In genomic region chr10:22723343-22723779, GRCh38 we compare ENCODE assay signal across 1 cellular context.
TF ChIP-seq lines count a peak whose summit lies in the region.

No MANE protein-coding gene starts in this region.

TF ChIP-seq in GM12878, 131 proteins besides CTCF, POLR2A, EP300 and RAD21 (continued from another document and continues in another):
- TF ChIP-seq SMAD5 (IDR thresholded peaks at IDR 0.05; ENCODE audit: low read depth) (no peak), ELK1 (IDR thresholded peaks at IDR 0.05; ENCODE audit: low read depth, low read length) (no peak), KDM1A (IDR thresholded peaks at IDR 0.05; ENCODE audit: borderline replicate concordance) (no peak), KLF5 (IDR thresholded peaks at IDR 0.05; ENCODE audit: partially characterized antibody) (peak; percentile 34), E2F8 (IDR thresholded peaks at IDR 0.05; ENCODE audit: low read depth, partially characterized antibody) (no peak), STAT3 (IDR thresholded peaks at IDR 0.05; ENCODE audit: low read depth, low read length) (0 out of 2 replicates have a peak, but pooled peaks have one; percentile 59), NFXL1 (IDR thresholded peaks at IDR 0.05; ENCODE audit: borderline replicate concordance) (no peak), YY1 (IDR thresholded peaks at IDR 0.05; ENCODE audit: low read depth, low read length) (peak; percentile 21; the same call in 1 of the 2 replicates), ATF7 (IDR thresholded peaks at IDR 0.05; ENCODE audit: low read depth) (peak; percentile 77), CREM (IDR thresholded peaks at IDR 0.05; ENCODE audit: low read depth) (peak; percentile 82), PBX3 (IDR thresholded peaks at IDR 0.05; ENCODE audit: insufficient replicate concordance, low read depth, low read length) (peak; percentile 83), SPI1 (IDR thresholded peaks at IDR 0.05; ENCODE audit: borderline replicate concordance, insufficient read depth, low read depth, low read length) (peak; percentile 100), CHD2 (IDR thresholded peaks at IDR 0.05; ENCODE audit: borderline replicate concordance, low read depth, low read length) (peak; percentile 82), POLR2AphosphoS2 (IDR thresholded peaks at IDR 0.05; ENCODE audit: low read depth, low read length) (no peak), NRF1 (conservative IDR thresholded peaks at IDR 0.05; ENCODE audit: low read depth, low read length) (no peak), BACH1 (IDR thresholded peaks at IDR 0.05; ENCODE audit: borderline replicate concordance) (peak; percentile 91), RELA (IDR thresholded peaks at IDR 0.05; ENCODE audit: borderline replicate concordance, partially characterized antibody) (peak; percentile 46), SUPT20H (IDR thresholded peaks at IDR 0.05; ENCODE audit: borderline replicate concordance, control insufficient read depth, low read depth, low read length) (no peak), IRF3 (IDR thresholded peaks at IDR 0.05) (no peak), BRCA1 (IDR thresholded peaks at IDR 0.05; ENCODE audit: low read depth, low read length) (no peak), YBX1 (IDR thresholded peaks at IDR 0.05) (no peak), HCFC1 (IDR thresholded peaks at IDR 0.05; ENCODE audit: low read length) (no peak), POU2F2 (IDR thresholded peaks at IDR 0.05; ENCODE audit: borderline replicate concordance, low read depth, low read length) (peak; percentile 87; the same call in 2 of the 3 replicates), ZBED1 (IDR thresholded peaks at IDR 0.05; ENCODE audit: borderline replicate concordance) (peak; percentile 82; the same call in 1 of the 2 replicates), STAT1 (conservative IDR thresholded peaks at IDR 0.05) (no peak), TBL1XR1 (IDR thresholded peaks at IDR 0.05; ENCODE audit: low read depth, low read length) (peak; percentile 83; the same call in 1 of the 2 replicates), TAF1 (IDR thresholded peaks at IDR 0.05; ENCODE audit: borderline replicate concordance, low read depth, low read length) (peak; percentile 13; the same call in 1 of the 2 replicates), E4F1 (IDR thresholded peaks at IDR 0.05; ENCODE audit: borderline replicate concordance, partially characterized antibody) (no peak), ATF3 (IDR thresholded peaks at IDR 0.05; ENCODE audit: borderline replicate concordance, extremely low read depth, low read depth, low read length) (no peak), IRF5 (IDR thresholded peaks at IDR 0.05; ENCODE audit: borderline replicate concordance) (no peak), WRNIP1 (IDR thresholded peaks at IDR 0.05; ENCODE audit: borderline replicate concordance, low read depth, low read length) (no peak), CHD1 (IDR thresholded peaks at IDR 0.05; ENCODE audit: low read depth, low read length) (no peak), IKZF2 (IDR thresholded peaks at IDR 0.05) (peak; percentile 99), ZNF592 (IDR thresholded peaks at IDR 0.05) (no peak), RUNX3 (IDR thresholded peaks at IDR 0.05; ENCODE audit: low read length) (peak; percentile 100), PKNOX1 (IDR thresholded peaks at IDR 0.05) (peak; percentile 57; the same call in 1 of the 2 replicates), USF2 (IDR thresholded peaks at IDR 0.05; ENCODE audit: borderline replicate concordance, low read depth, low read length) (no peak), ZBTB33 (IDR thresholded peaks at IDR 0.05) (no peak), ZNF207 (IDR thresholded peaks at IDR 0.05; ENCODE audit: borderline replicate concordance) (no peak), FOXM1 (IDR thresholded peaks at IDR 0.05; ENCODE audit: low read depth, low read length) (peak; percentile 88; the same call in 1 of the 2 replicates)
